In the genomic region with DNA sequence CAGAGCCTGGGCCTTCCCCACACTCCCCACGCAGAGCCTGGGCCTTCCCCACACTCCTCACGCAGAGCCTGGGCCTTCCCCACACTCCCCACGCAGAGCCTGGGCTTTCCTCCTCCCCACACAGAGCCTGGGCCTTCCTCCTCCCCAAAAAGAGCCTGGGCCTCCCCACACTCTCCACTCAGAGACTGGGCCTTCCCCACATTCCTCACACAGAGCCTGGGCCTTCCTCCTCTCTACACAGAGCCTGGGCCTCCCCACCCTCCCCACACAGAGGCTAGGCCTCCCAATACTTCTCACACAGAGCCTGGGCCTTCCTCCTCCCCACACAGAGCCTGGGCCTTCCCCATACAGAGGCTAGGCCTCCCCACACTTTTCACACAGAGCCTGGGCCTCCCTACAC, we compare ENCODE assay signal across 13 cellular contexts. TPM values are rescaled to one million over a fixed set of nuclear protein-coding genes. Genes with fewer than 3 reads are reported as not detected.
DNase-seq lines count a peak whose midpoint lies in the region; ATAC-seq and TF ChIP-seq lines count a peak whose summit lies in the region.
"Had no signal": no experiment of that assay in that cellular context is flagged by ENCODE, and none has a peak within 500 bp of the region (broad histone marks: within the 10 kb centered on the region; RNA-seq: fewer than 3 reads in every experiment).

No MANE protein-coding gene starts in this region.

- no peak overlapping the region for H3K18ac ChIP-seq in neuronal stem cell (ENCODE audit: low read length)

- H3K9ac ChIP-seq in HUES6 (ENCODE audit: low read length) (peak overlapping the region; percentile 45), adipocyte (ENCODE audit: low read length) (no peak overlapping the region), neuronal stem cell (ENCODE audit: low read depth, low read length, poor library complexity) (no peak overlapping the region)

- no peaks in the 10 kb centered on the region; the same call in 1 of the 2 replicates for H3K36me3 ChIP-seq in GM06990 (ENCODE audit: control insufficient read depth, insufficient read depth, low read length)
- no peaks in the 10 kb centered on the region for H3K36me3 ChIP-seq in HUES6 (ENCODE audit: control insufficient read depth, insufficient read depth, low read length)
- H3K36me3 ChIP-seq in adipocyte (ENCODE audit: control insufficient read depth, insufficient read depth, low read length, severe bottlenecking), result no peaks in the 10 kb centered on the region
- peaks cover 0 to 1% of the 10 kb centered on the region in 2 donors for H3K36me3 ChIP-seq in neuronal stem cell (replicated peaks in 1 of 2; ENCODE audit: control insufficient read depth in 2 of 2, insufficient read depth in 2 of 2, low read length in 2 of 2)
- H3K36me3 ChIP-seq: breast epithelium, MG63 had no signal

- H3K14ac ChIP-seq in neuronal stem cell (ENCODE audit: low read length), result no peak overlapping the region

- WGBS in neuronal stem cell (ENCODE audit: extremely low coverage in 2 of 2, insufficient read length in 2 of 2, insufficient replicate concordance in 1 of 2), 2 donors, result no CpG with 5 or more reads among the region's 3 CpGs

- no peaks in the 10 kb centered on the region for H3K79me1 ChIP-seq in neuronal stem cell (ENCODE audit: low read depth, low read length)

- H3K4me3 ChIP-seq in GM06990 (replicated peaks; ENCODE audit: low read depth, low read length) (no peak overlapping the region), HUES6 (ENCODE audit: low read depth, low read length) (no peak overlapping the region), adipocyte (ENCODE audit: low read length) (no peak overlapping the region), neuronal stem cell (ENCODE audit: low read length in 2 of 2) (no peak overlapping the region)
- H3K4me3 ChIP-seq: breast epithelium, MG63 had no signal

- no peak overlapping the region for H3K4ac ChIP-seq in neuronal stem cell (ENCODE audit: low read length)

- H4K8ac ChIP-seq in neuronal stem cell (ENCODE audit: low read depth, low read length), result no peak overlapping the region

- peak overlapping the region; percentile 68 for H2AFZ ChIP-seq in neuronal stem cell (ENCODE audit: low read length)

- no peak overlapping the region for H2BK12ac ChIP-seq in neuronal stem cell (ENCODE audit: low read length)

- H3K4me2 ChIP-seq in neuronal stem cell (ENCODE audit: insufficient read depth, low read length, poor library complexity, severe bottlenecking), result no peak overlapping the region

- H2AK5ac ChIP-seq in neuronal stem cell (ENCODE audit: low read depth, low read length), result peak overlapping the region; percentile 5

- peak; percentile 67 for DNase-seq in GM06990 (ENCODE audit: extremely low read depth, insufficient read length)
- peak; percentile 2 for DNase-seq in adipocyte (ENCODE audit: low read depth)
- DNase-seq in neuronal stem cell (ENCODE audit: low spot score), result no peak
- no peak for DNase-seq in NCI-H1092 (lab: John Stamatoyannopoulos, UW)
- DNase-seq in SHP77 (lab: John Stamatoyannopoulos, UW), result no peak
- DNase-seq: CD8-positive, alpha-beta T cell; kidney glomerular epithelial cell; MG63; NCI-H2171 had no signal

- H4K91ac ChIP-seq in neuronal stem cell (ENCODE audit: low read depth, low read length, poor library complexity), result no peak overlapping the region

- H3K27me3 ChIP-seq in GM06990 (replicated peaks; ENCODE audit: control insufficient read depth, insufficient read depth, low read length) (no peaks in the 10 kb centered on the region), HUES6 (ENCODE audit: control insufficient read depth, insufficient read depth, low read length) (no peaks in the 10 kb centered on the region), adipocyte (replicated peaks; ENCODE audit: control insufficient read depth, insufficient read depth, low read length) (peaks cover 5% of the 10 kb centered on the region), neuronal stem cell (ENCODE audit: control insufficient read depth in 3 of 3, insufficient read depth in 3 of 3, low read depth in 1 of 3, low read length in 3 of 3) (no peaks in the 10 kb centered on the region)
- H3K27me3 ChIP-seq: breast epithelium, MG63 had no signal

- H3K4me1 ChIP-seq in HUES6 (ENCODE audit: control insufficient read depth, insufficient read depth, low read length) (no peaks in the 10 kb centered on the region), adipocyte (ENCODE audit: control insufficient read depth, insufficient read depth, low read length) (no peaks in the 10 kb centered on the region), neuronal stem cell (ENCODE audit: control insufficient read depth in 2 of 2, insufficient read depth in 1 of 2, low read depth in 1 of 2, low read length in 2 of 2) (peaks cover 0 to 1% of the 10 kb centered on the region in 2 donors)
- H3K4me1 ChIP-seq: breast epithelium had no signal

- H3K23ac ChIP-seq in neuronal stem cell (ENCODE audit: low read depth, low read length, poor library complexity), result no peak overlapping the region

- H3K9me3 ChIP-seq in HUES6 (ENCODE audit: control insufficient read depth, insufficient read depth, low read depth, low read length) (no peaks in the 10 kb centered on the region), adipocyte (ENCODE audit: control insufficient read depth, low read length) (peaks cover 4% of the 10 kb centered on the region), neuronal stem cell (replicated peaks in 1 of 2; ENCODE audit: control insufficient read depth in 2 of 2, insufficient read depth in 1 of 2, low read depth in 1 of 2, low read length in 2 of 2) (peaks cover 0 to 2% of the 10 kb centered on the region in 2 donors)
- H3K9me3 ChIP-seq: breast epithelium, MG63 had no signal

- no peak overlapping the region for H2BK15ac ChIP-seq in neuronal stem cell (ENCODE audit: low read length)

- H3K27ac ChIP-seq in HUES6 (ENCODE audit: low read depth, low read length), result no peak overlapping the region
- no peak overlapping the region for H3K27ac ChIP-seq in neuronal stem cell (replicated peaks; ENCODE audit: low read length)
- H3K27ac ChIP-seq: breast epithelium, VCaP had no signal

- no peak overlapping the region for H2BK5ac ChIP-seq in neuronal stem cell (ENCODE audit: low read length)

- TF ChIP-seq CTCF in GM06990 (IDR thresholded peaks at IDR 0.05; ENCODE audit: insufficient read depth, low read length, poor library complexity, severe bottlenecking), result no peak

- no peak overlapping the region for H2BK120ac ChIP-seq in neuronal stem cell (ENCODE audit: low read depth, low read length)

- no peak for ATAC-seq in HG03039 (IDR thresholded peaks at IDR 0.05; ENCODE audit: unreplicated experiment)
- ATAC-seq: CD8-positive, alpha-beta T cell had no signal

RNA-seq across cellular contexts. Expression of gene CFAP46, which starts 11.1 kb away (rescaled TPM):
- 1.5 TPM for polyA plus RNA-seq in neuronal stem cell (2013, experiment 1 of 2)
- 1.4 TPM for polyA plus RNA-seq in neuronal stem cell (2013, experiment 2 of 2)

Comparison
In these comparisons a context has a peak if more than half of its experiments do, and no peak if none do; other contexts are left out.
1. DNase-seq: peak in GM06990 (single experiment) and adipocyte (single experiment); none in neuronal stem cell (single experiment), NCI-H1092 (single experiment) and SHP77 (0 of 2).